ENCODE assay signal across 10 cellular contexts in genomic region chr22:30202531-30203006, GRCh38. TPM values are rescaled to one million over a fixed set of nuclear protein-coding genes. Genes with fewer than 3 reads are reported as not detected.
A peak's percentile ranks its signal among the peaks of the same experiment; 100 is the strongest.
DNase-seq lines count a peak whose midpoint lies in the region; ATAC-seq and TF ChIP-seq lines count a peak whose summit lies in the region.
"Had no signal": no experiment of that assay in that cellular context is flagged by ENCODE, and none has a peak within 500 bp of the region (broad histone marks: within the 10 kb centered on the region; RNA-seq: fewer than 3 reads in every experiment).

No MANE protein-coding gene starts in this region.

- H3K4me1 Mint-ChIP-seq in Caco-2 (ENCODE audit: low read depth, unreplicated experiment): peaks cover 21% of the 10 kb centered on the region
- peaks cover 12% of the 10 kb centered on the region for H3K4me1 Mint-ChIP-seq in progenitor cell of endocrine pancreas (ENCODE audit: low read depth)

- H3K27me3 Mint-ChIP-seq in Caco-2 (ENCODE audit: insufficient read depth, unreplicated experiment) (no peaks in the 10 kb centered on the region), progenitor cell of endocrine pancreas (peaks cover 16% of the 10 kb centered on the region)

- CTCF ChIA-PET in Caco-2 (lab: Charles Lee): no interaction called here

- H3K36me3 Mint-ChIP-seq in Caco-2 (ENCODE audit: insufficient read depth, unreplicated experiment): peaks cover 6% of the 10 kb centered on the region
- H3K36me3 Mint-ChIP-seq in progenitor cell of endocrine pancreas (ENCODE audit: insufficient read depth): no peaks in the 10 kb centered on the region

- H3K27me3 ChIP-seq in Caco-2 (replicated peaks; ENCODE audit: control insufficient read depth, insufficient read depth, low read length) (no peaks in the 10 kb centered on the region), WERI-Rb-1 (ENCODE audit: insufficient read depth, low read depth, severe bottlenecking) (no peaks in the 10 kb centered on the region)

- intact Hi-C loops in Caco-2 (cut with micrococcal nuclease; ENCODE audit: unreplicated experiment): no loop called here
- intact Hi-C loops in Right ventricle myocardium superior (cut with DNase I): no loop called here

- H3K9me3 Mint-ChIP-seq in Caco-2 (ENCODE audit: unreplicated experiment): no peaks in the 10 kb centered on the region
- peaks cover 8% of the 10 kb centered on the region for H3K9me3 Mint-ChIP-seq in progenitor cell of endocrine pancreas (ENCODE audit: low read depth)

- POLR2A ChIA-PET in Caco-2 (lab: Charles Lee): interaction anchor here (0.6 to 0.7 kb wide), 2 partner anchors 10 to 43 kb away, joined by 3 to 5 read pairs; no protein-coding TSS in a partner anchor

- H3K9me3 ChIP-seq in Caco-2: no peaks in the 10 kb centered on the region
- peaks cover 4% of the 10 kb centered on the region for H3K9me3 ChIP-seq in WERI-Rb-1 (ENCODE audit: severe bottlenecking)

- peak; percentile 64 for ATAC-seq in Right ventricle myocardium superior (ENCODE audit: poor library complexity)
- ATAC-seq in GM21381 (IDR thresholded peaks at IDR 0.05; ENCODE audit: unreplicated experiment): no peak
- ATAC-seq in GM18870 (IDR thresholded peaks at IDR 0.05; ENCODE audit: unreplicated experiment): no peak

- no peak overlapping the region for H3K4me3 ChIP-seq in Caco-2 (ENCODE audit: low read depth, low read length)
- no peak overlapping the region for H3K4me3 ChIP-seq in WERI-Rb-1 (ENCODE audit: low read depth, low read length)

- peak overlapping the region; percentile 29 for H3K27ac ChIP-seq in WERI-Rb-1

- TF ChIP-seq CTCF in Caco-2 (IDR thresholded peaks at IDR 0.05; ENCODE audit: insufficient read depth in 1 of 2, low read depth in 1 of 2, low read length in 1 of 2, severe bottlenecking in 1 of 2, unreplicated experiment in 1 of 2) (no peak), WERI-Rb-1 (IDR thresholded peaks at IDR 0.05; ENCODE audit: low read depth, low read length) (no peak), progenitor cell of endocrine pancreas (IDR thresholded peaks at IDR 0.05; ENCODE audit: unreplicated experiment) (no peak)

- no peaks in the 10 kb centered on the region for H3K36me3 ChIP-seq in Caco-2 (ENCODE audit: control insufficient read depth, insufficient read depth, low read length)
- no peaks in the 10 kb centered on the region for H3K36me3 ChIP-seq in WERI-Rb-1

- DNase-seq in Caco-2: no peak
- DNase-seq in WERI-Rb-1: peak; percentile 41
- DNase-seq in Right ventricle myocardium superior: no peak
- DNase-seq in progenitor cell of endocrine pancreas (ENCODE audit: low spot score, unreplicated experiment): no peak
- no peak for DNase-seq in NCI-H2107 treated with DMSO at 0.1 percent for 48 hours (lab: John Stamatoyannopoulos, UW; ENCODE audit: unreplicated experiment)
- DNase-seq in NOMO-1 treated with DMSO at 0.1 percent for 48 hours (lab: John Stamatoyannopoulos, UW; ENCODE audit: unreplicated experiment): no peak
- DNase-seq: kidney, NCI-H1105 treated with DMSO at 0.1 percent for 48 hours had no signal

- H3K27ac Mint-ChIP-seq in Caco-2 (ENCODE audit: unreplicated experiment) (peak overlapping the region; percentile 34), progenitor cell of endocrine pancreas (peak overlapping the region; percentile 93)

- H3K4me3 Mint-ChIP-seq in Caco-2 (ENCODE audit: unreplicated experiment): no peak overlapping the region
- no peak overlapping the region for H3K4me3 Mint-ChIP-seq in progenitor cell of endocrine pancreas (ENCODE audit: low read depth)

- no TSS peak for BruUV-seq in Caco-2 (replicated peaks; lab: Mats Ljungman, UMichigan)

- H3K4me1 ChIP-seq in Caco-2: peaks cover 27% of the 10 kb centered on the region

RNA-seq across cellular contexts. Expression of gene LIF, which starts 44.0 kb away (rescaled TPM):
- total RNA-seq in Caco-2 (2022): 8.0 and 9.7 TPM in 2 replicates
- 0.54 TPM for total RNA-seq in Right ventricle myocardium superior
- 2.3 and 3.6 TPM in 2 replicates for total RNA-seq in progenitor cell of endocrine pancreas
